19 cellular contexts compared by ENCODE assay signal in genomic region chr10:104150206-104150605, GRCh38.
"Had no signal": no experiment of that assay in that cellular context is flagged by ENCODE, and none has a peak within 500 bp of the region (broad histone marks: within the 10 kb centered on the region; RNA-seq: fewer than 3 reads in every experiment).

No MANE protein-coding gene starts in this region.

- H3K36me3 ChIP-seq: colonic mucosa, gastrocnemius medialis, heart right ventricle, ovary, right atrium auricular region, sigmoid colon, transverse colon had no signal

- ATAC-seq: gastrocnemius medialis; heart right ventricle; left lobe of liver; natural killer cell; stimulated activated naive B cell treated with anti-CD40 and anti-IgM and Interleukin-4, amounts not matched to agents 10 μg/mL and 1 μg/mL and 100 μg/mL, for 72 hours; stimulated activated naive CD8-positive, alpha-beta T cell treated with anti-CD3 and anti-CD28 coated beads, Interleukin-15, amount 100 ng/mL, for 72 hours had no signal

- H3K4me1 ChIP-seq: colonic mucosa, gastrocnemius medialis, heart right ventricle, right atrium auricular region, sigmoid colon, testis, transverse colon had no signal

- H3K27me3 ChIP-seq: colonic mucosa, ovary, right atrium auricular region, testis had no signal

- DNase-seq: colonic mucosa; dermis blood vessel endothelial cell; gastrocnemius medialis; heart right ventricle; hypothalamus; islet precursor cell; natural killer cell; nucleus accumbens; ovary; sigmoid colon; stimulated activated CD4-positive, alpha-beta T cell treated with anti-CD3 and anti-CD28 coated beads, Interleukin-2, amount 100 ng/mL, for 24 hours; stimulated activated CD4-positive, alpha-beta T cell treated with anti-CD3 and anti-CD28 coated beads, Interleukin-4, amount 100 ng/mL, for 4 hours; stimulated activated naive B cell treated with anti-CD40 and anti-IgM and Interleukin-4, amounts not matched to agents 10 μg/mL and 1 μg/mL and 100 μg/mL, for 72 hours; stimulated activated naive CD8-positive, alpha-beta T cell treated with anti-CD3 and anti-CD28 coated beads, Interleukin-15, amount 100 ng/mL, for 72 hours; testis; transverse colon had no signal

- H3K27ac ChIP-seq: colonic mucosa, gastrocnemius medialis, heart right ventricle, ovary, right atrium auricular region, sigmoid colon, skin epidermis, testis, transverse colon had no signal

- H3K4me3 ChIP-seq: colonic mucosa, gastrocnemius medialis, heart right ventricle, ovary, right atrium auricular region, sigmoid colon, skin epidermis, testis, transverse colon had no signal

- H3K9me3 ChIP-seq: colonic mucosa, ovary, testis had no signal
